Comparison of ENCODE assay signal across 17 cellular contexts in genomic region chr17:64460955-64461354, GRCh38. TPM values are rescaled to one million over a fixed set of nuclear protein-coding genes. Genes with fewer than 3 reads are reported as not detected.
"Had no signal": no experiment of that assay in that cellular context is flagged by ENCODE, and none has a peak within 500 bp of the region (broad histone marks: within the 10 kb centered on the region; RNA-seq: fewer than 3 reads in every experiment).

No MANE protein-coding gene starts in this region.

- H3K27ac Mint-ChIP-seq: brain; naive thymus-derived CD4-positive, alpha-beta T cell; type B pancreatic cell had no signal

- H3K4me3 Mint-ChIP-seq: brain; naive thymus-derived CD4-positive, alpha-beta T cell; type B pancreatic cell had no signal

- H3K27me3 Mint-ChIP-seq: type B pancreatic cell had no signal

- H3K9me3 ChIP-seq: lower lobe of right lung, neutrophil, prostate gland had no signal

- ATAC-seq: lower lobe of right lung; naive thymus-derived CD4-positive, alpha-beta T cell had no signal

- H3K36me3 Mint-ChIP-seq: brain, type B pancreatic cell had no signal

- H3K4me3 ChIP-seq: lower lobe of right lung, prostate gland had no signal

- H3K27me3 ChIP-seq: neutrophil had no signal

- H3K4me1 ChIP-seq: prostate gland had no signal

- H3K36me3 ChIP-seq: prostate gland had no signal

- H3K27ac ChIP-seq: epithelial cell of prostate, lower lobe of right lung, neutrophil, prostate gland had no signal

- DNase-seq: activated CD4-positive, alpha-beta T cell treated with anti-CD3 and anti-CD28 coated beads, Interleukin-2, amount 50 U/mL, for 4 hours; activated CD4-positive, CD25-positive, alpha-beta regulatory T cell treated with anti-CD3 and anti-CD28 coated beads, Interleukin-2, amount 50 U/mL, for 72 hours; activated naive CD4-positive, alpha-beta T cell treated with anti-CD3 and anti-CD28 coated beads, Interleukin-2, amount 50 U/mL, for 16 hours; activated T-cell treated with anti-CD3 and anti-CD28 coated beads, Interleukin-2, amount 50 U/mL, for 1 hour; effector CD4-positive, alpha-beta T cell; islet precursor cell; lower lobe of right lung; midbrain; naive thymus-derived CD4-positive, alpha-beta T cell; stimulated activated CD4-positive, alpha-beta T cell treated with anti-CD3 and anti-CD28 coated beads, Interleukin-2, amount 100 ng/mL, for 48 hours; stimulated activated naive CD4-positive, alpha-beta T cell treated with Interleukin-2 at 50 U/mL for 16 hours had no signal

- H3K9me3 Mint-ChIP-seq: type B pancreatic cell had no signal

RNA-seq across cellular contexts. Expression of gene MILR1, which starts 12.0 kb away (rescaled TPM):
- total RNA-seq: SK-MEL-5 had no signal
- polyA plus RNA-seq: naive thymus-derived CD4-positive, alpha-beta T cell had no signal
